ENCODE assay signal across 17 cellular contexts in the genomic region with DNA sequence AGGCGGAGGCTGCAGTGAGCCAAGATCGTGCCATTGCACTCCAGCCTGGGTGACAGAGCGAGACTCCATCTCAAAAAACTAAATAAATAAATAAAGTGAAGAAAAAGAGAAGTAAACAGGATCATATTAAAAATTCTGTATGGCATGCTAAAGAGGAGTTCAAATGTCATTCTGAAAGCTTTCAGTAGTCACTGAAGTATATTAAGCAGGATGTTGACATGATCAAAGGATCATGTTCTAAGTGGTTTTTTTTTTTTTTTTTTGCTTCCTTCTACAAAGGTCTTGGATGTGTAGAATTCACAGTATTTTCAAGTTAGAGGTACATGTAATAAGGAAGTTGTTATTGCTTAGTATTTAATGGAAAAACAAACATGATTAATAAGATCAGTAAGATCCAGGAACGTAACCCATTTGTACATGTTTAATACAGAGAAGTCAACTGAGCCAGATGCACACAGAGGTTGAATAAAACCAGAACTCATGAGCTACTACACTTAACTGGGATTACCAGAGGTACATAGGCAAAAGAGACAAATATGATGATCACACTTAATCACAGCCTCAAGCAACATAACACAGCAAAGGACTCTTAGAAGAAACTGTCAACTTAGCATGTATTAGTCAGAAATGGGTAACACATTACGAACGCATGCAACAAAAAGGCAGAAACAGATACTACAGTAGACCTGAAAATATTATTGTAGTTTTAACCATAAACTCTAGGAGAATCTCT.
"Had no signal": no experiment of that assay in that cellular context is flagged by ENCODE, and none has a peak within 500 bp of the region (broad histone marks: within the 10 kb centered on the region; RNA-seq: fewer than 3 reads in every experiment).

No MANE protein-coding gene starts in this region.

- H3K9me3 ChIP-seq: right atrium auricular region, tibial nerve, vagina had no signal

- ATAC-seq: effector memory CD8-positive, alpha-beta T cell; foreskin keratinocyte; left ventricle myocardium superior; stimulated activated naive CD8-positive, alpha-beta T cell treated with anti-CD3 and anti-CD28 coated beads, Interleukin-15, Interleukin-2, amounts not matched to agents 100 U/mL and 50 U/mL, for 24 hours had no signal

- H3K4me3 ChIP-seq: cardiac muscle cell, right atrium auricular region, tibial nerve, vagina had no signal

- FAIRE-seq: kidney had no signal

- H3K9me3 Mint-ChIP-seq: effector memory CD8-positive, alpha-beta T cell; neural crest cell had no signal

- H3K27me3 ChIP-seq: cardiac muscle cell, foreskin keratinocyte, right atrium auricular region, tibial nerve, vagina had no signal

- DNase-seq: activated CD4-positive, alpha-beta T cell treated with anti-CD3 and anti-CD28 coated beads for 1 hour; activated CD4-positive, alpha-beta T cell treated with anti-CD3 and anti-CD28 coated beads, Interleukin-2, amount 50 U/mL, for 4 hours; effector memory CD8-positive, alpha-beta T cell; foreskin keratinocyte; kidney; left ventricle myocardium superior; stimulated activated CD4-positive, alpha-beta T cell treated with anti-CD3 and anti-CD28 coated beads, Interleukin-2, amount 100 ng/mL, for 24 hours; stimulated activated naive CD8-positive, alpha-beta T cell treated with anti-CD3 and anti-CD28 coated beads, Interleukin-15, Interleukin-2, amounts not matched to agents 100 U/mL and 50 U/mL, for 24 hours; T-helper 2 cell; WERI-Rb-1 had no signal

- H3K27ac ChIP-seq: cardiac muscle cell, epithelial cell of prostate, foreskin keratinocyte, right atrium auricular region, tibial nerve, vagina, WERI-Rb-1 had no signal

- H3K4me3 Mint-ChIP-seq: activated naive CD8-positive, alpha-beta T cell; effector memory CD8-positive, alpha-beta T cell; neural crest cell had no signal

- H3K27ac Mint-ChIP-seq: activated naive CD8-positive, alpha-beta T cell; effector memory CD8-positive, alpha-beta T cell had no signal

- H3K36me3 ChIP-seq: cardiac muscle cell, right atrium auricular region, tibial nerve, vagina, WERI-Rb-1 had no signal

- H3K36me3 Mint-ChIP-seq: activated naive CD8-positive, alpha-beta T cell had no signal
